16 cellular contexts compared by ENCODE assay signal in genomic region chr7:74396993-74397392, GRCh38. TPM values are rescaled to one million over a fixed set of nuclear protein-coding genes. Genes with fewer than 3 reads are reported as not detected.
DNase-seq lines count a peak whose midpoint lies in the region; ATAC-seq, FAIRE-seq and TF ChIP-seq lines count a peak whose summit lies in the region.
"Had no signal": no experiment of that assay in that cellular context is flagged by ENCODE, and none has a peak within 500 bp of the region (broad histone marks: within the 10 kb centered on the region; RNA-seq: fewer than 3 reads in every experiment).

No MANE protein-coding gene starts in this region.

- H3K79me2 ChIP-seq in K562 (ENCODE audit: control insufficient read depth, insufficient read depth, low read length), result no peaks in the 10 kb centered on the region

- TF ChIP-seq POLR2A in K562 (conservative IDR thresholded peaks at IDR 0.05) (no peak), sigmoid colon (IDR thresholded peaks at IDR 0.05) (no peak)

- peak; percentile 1 for DNase-seq in RPMI8226
- DNase-seq in K562 (ENCODE audit: extremely low read depth in 1 of 4, low spot score in 3 of 4), result peak in 1 of 4 experiments; percentile 11
- peak; percentile 46 for DNase-seq in islet precursor cell
- peak; percentile 56 for DNase-seq in sigmoid colon
- no peak for DNase-seq in naive thymus-derived CD4-positive, alpha-beta T cell
- DNase-seq in GF-D8 (lab: John Stamatoyannopoulos, UW), result no peak
- no peak for DNase-seq in medulla oblongata (ENCODE audit: extremely low spot score)
- DNase-seq: Calu3; CD8-positive, alpha-beta T cell; DMS79 treated with DMSO at 0.1 percent for 48 hours; HCEC 1CT had no signal

- no peak for TF ChIP-seq RAD21 in K562 (CRISPR knock-in tag; conservative IDR thresholded peaks at IDR 0.05 in 1 of 2, IDR thresholded peaks at IDR 0.05 in 1 of 2)

- POLR2A ChIA-PET in K562 (lab: Yijun Ruan, JAX), result interaction anchor here (0.6 to 1.2 kb wide), 2 partner anchors 10 to 221 kb away, joined by 3 read pairs; no protein-coding TSS in a partner anchor
- POLR2A ChIA-PET in naive thymus-derived CD4-positive, alpha-beta T cell (lab: Charles Lee), result no interaction called here

- H3K4me2 ChIP-seq in K562 (ENCODE audit: insufficient read depth, low read length), result no peak overlapping the region
- H3K4me2 ChIP-seq: BLaER1 treated with 17β-estradiol and CSF1 and Interleukin-3, amounts not matched to agents 10 nM and 100 nM; GM23338 had no signal

- no peaks in the 10 kb centered on the region; the same call in 1 of the 2 replicates for H4K20me1 ChIP-seq in K562 (replicated peaks; ENCODE audit: control insufficient read depth, insufficient read depth, low read length)

- peaks cover 0 to 2% (median 0%) of the 10 kb centered on the region in 7 donors for H3K4me1 Mint-ChIP-seq in naive thymus-derived CD4-positive, alpha-beta T cell
- H3K4me1 Mint-ChIP-seq: B cell had no signal

- H3K36me3 Mint-ChIP-seq in naive thymus-derived CD4-positive, alpha-beta T cell, result peaks cover 0 to 3% (median 0%) of the 10 kb centered on the region in 5 donors
- H3K36me3 Mint-ChIP-seq: CD8-positive, alpha-beta T cell had no signal

- H3K27me3 ChIP-seq in K562 (ENCODE audit: control insufficient read depth in 2 of 2, insufficient read depth in 2 of 2, low read length in 2 of 2), result no peaks in the 10 kb centered on the region
- H3K27me3 ChIP-seq in sigmoid colon, result no peaks in the 10 kb centered on the region
- no peaks in the 10 kb centered on the region for H3K27me3 ChIP-seq in naive thymus-derived CD4-positive, alpha-beta T cell (ENCODE audit: control insufficient read depth in 2 of 2, insufficient read depth in 2 of 2, low read length in 2 of 2)
- H3K27me3 ChIP-seq: BLaER1 treated with 17β-estradiol and CSF1 and Interleukin-3, amounts not matched to agents 10 nM and 100 nM had no signal

- H3K4me3 Mint-ChIP-seq in naive thymus-derived CD4-positive, alpha-beta T cell, result no peak overlapping the region
- H3K4me3 Mint-ChIP-seq: B cell; CD8-positive, alpha-beta T cell; GM23338 had no signal

- TF ChIP-seq CTCF in K562 (IDR thresholded peaks at IDR 0.05 in 2 of 3, conservative IDR thresholded peaks at IDR 0.05 in 1 of 3; ENCODE audit: insufficient read depth in 2 of 3, low read depth in 1 of 3, low read length in 3 of 3) (no peak), sigmoid colon (IDR thresholded peaks at IDR 0.05) (no peak)

- peak overlapping the region in 1 of 2 experiments; percentile 65; a peak in 1 of 4 replicates for H3K9ac ChIP-seq in K562 (ENCODE audit: insufficient read depth in 1 of 2, low read depth in 2 of 2, low read length in 2 of 2)
- H3K9ac ChIP-seq: BLaER1 treated with 17β-estradiol and CSF1 and Interleukin-3, amounts not matched to agents 10 nM and 100 nM had no signal

- no peaks in the 10 kb centered on the region for H3K27me3 Mint-ChIP-seq in naive thymus-derived CD4-positive, alpha-beta T cell
- H3K27me3 Mint-ChIP-seq: B cell had no signal

- H3K4me3 ChIP-seq in K562 (no peak overlapping the region), sigmoid colon (no peak overlapping the region)
- no peak overlapping the region for H3K4me3 ChIP-seq in naive thymus-derived CD4-positive, alpha-beta T cell (ENCODE audit: low read length)
- H3K4me3 ChIP-seq: BLaER1 treated with 17β-estradiol and CSF1 and Interleukin-3, amounts not matched to agents 10 nM and 100 nM; GM23338 had no signal

- 28% methylated on average over 9 of the region's 11 CpGs for WGBS in K562 (ENCODE audit: insufficient coverage, low coverage, missing lambda C conversion rate)
- WGBS in sigmoid colon, 2 donors, result 95 to 96% methylated on average over 11 of the region's 11 CpGs

- CTCF ChIA-PET in K562 (lab: Yijun Ruan, JAX; ENCODE audit: low intra/inter-chr PET ratio), result no interaction called here
- CTCF ChIA-PET in naive thymus-derived CD4-positive, alpha-beta T cell (lab: Charles Lee), result no interaction called here

- H3K27ac Mint-ChIP-seq in naive thymus-derived CD4-positive, alpha-beta T cell, result no peak overlapping the region
- H3K27ac Mint-ChIP-seq: B cell; CD8-positive, alpha-beta T cell; GM23338 had no signal

- BruUV-seq in K562 (replicated peaks; lab: Mats Ljungman, UMichigan), result no TSS peak

- no peak for ATAC-seq in K562
- ATAC-seq in naive thymus-derived CD4-positive, alpha-beta T cell, result no peak
- ATAC-seq: CD8-positive, alpha-beta T cell; GM23338 had no signal

- no peak for FAIRE-seq in K562 (lab: Jason Lieb, UNC)
- FAIRE-seq: GM12891, H54 had no signal

- in situ Hi-C loops in K562 (cut with MboI), result no loop called here

- H3K27ac ChIP-seq in K562 (ENCODE audit: extremely low read depth, low read depth, low read length), result no peak overlapping the region
- no peak overlapping the region for H3K27ac ChIP-seq in sigmoid colon
- no peak overlapping the region for H3K27ac ChIP-seq in naive thymus-derived CD4-positive, alpha-beta T cell (ENCODE audit: low read depth, low read length)
- H3K27ac ChIP-seq: BLaER1 treated with 17β-estradiol and CSF1 and Interleukin-3, amounts not matched to agents 10 nM and 100 nM had no signal

- H3K9me1 ChIP-seq in K562 (ENCODE audit: control insufficient read depth, insufficient read depth, low read length), result no peaks in the 10 kb centered on the region

- intact Hi-C loops in K562 (cut with micrococcal nuclease) (no loop called here), sigmoid colon (cut with DNase I) (no loop called here)
- intact Hi-C loops in naive thymus-derived CD4-positive, alpha-beta T cell (cut with micrococcal nuclease), result no loop called here

- H3K9me3 Mint-ChIP-seq in naive thymus-derived CD4-positive, alpha-beta T cell, result no peaks in the 10 kb centered on the region
- H3K9me3 Mint-ChIP-seq: CD8-positive, alpha-beta T cell; GM23338 had no signal

- H2AFZ ChIP-seq in K562 (ENCODE audit: low read depth, low read length), result no peak overlapping the region
- H2AFZ ChIP-seq: GM23338 had no signal

- H3K9me3 ChIP-seq in K562 (replicated peaks; ENCODE audit: control insufficient read depth, insufficient read depth, low read depth, low read length), result no peaks in the 10 kb centered on the region
- H3K9me3 ChIP-seq in sigmoid colon, result no peaks in the 10 kb centered on the region
- H3K9me3 ChIP-seq in naive thymus-derived CD4-positive, alpha-beta T cell (ENCODE audit: control insufficient read depth in 2 of 3, low read length in 3 of 3), result no peaks in the 10 kb centered on the region

- TF ChIP-seq EP300 in K562 (IDR thresholded peaks at IDR 0.05; ENCODE audit: low read length) (no peak), sigmoid colon (IDR thresholded peaks at IDR 0.05) (no peak)

- H3K36me3 ChIP-seq in K562 (ENCODE audit: control insufficient read depth, insufficient read depth, low read length), result no peaks in the 10 kb centered on the region
- peaks cover 0 to 56% (median 12%) of the 10 kb centered on the region in 4 donors for H3K36me3 ChIP-seq in sigmoid colon
- H3K36me3 ChIP-seq in naive thymus-derived CD4-positive, alpha-beta T cell (ENCODE audit: control insufficient read depth in 2 of 3, insufficient read depth in 3 of 3, low read length in 3 of 3), result no peaks in the 10 kb centered on the region

- H3K4me1 ChIP-seq in K562 (replicated peaks in 1 of 2; ENCODE audit: control insufficient read depth in 2 of 2, insufficient read depth in 2 of 2, low read length in 2 of 2) (peaks cover 2 to 7% of the 10 kb centered on the region in 2 experiments; a peak in 3 of 5 replicates), sigmoid colon (peaks cover 0 to 15% (median 10%) of the 10 kb centered on the region in 4 donors)
- H3K4me1 ChIP-seq in naive thymus-derived CD4-positive, alpha-beta T cell (ENCODE audit: control insufficient read depth in 2 of 2, insufficient read depth in 2 of 2, low read length in 2 of 2), result no peaks in the 10 kb centered on the region

TF ChIP-seq in K562, 482 proteins besides CTCF, POLR2A, EP300 and RAD21:
- TF ChIP-seq KDM1A (IDR thresholded peaks at IDR 0.05) (no peak), C11orf30 (IDR thresholded peaks at IDR 0.05; ENCODE audit: low read depth) (0 out of 2 replicates have a peak, but pooled peaks have one; percentile 8)

RNA-seq across cellular contexts. Expression of gene GTF2IRD1, which starts 56.7 kb away (rescaled TPM):
- 23.2 and 65.0 TPM in 2 replicates for total RNA-seq in K562 (2011; cell fraction: chromatin; rRNA removed; ENCODE audit: low replicate concordance)
- 30.5 and 35.3 TPM in 2 replicates for total RNA-seq in K562 (2011; cell fraction: nucleolus; rRNA removed)
- 22.2 and 23.5 TPM in 2 replicates for total RNA-seq in K562 (2011; cell fraction: nucleoplasm; rRNA removed)
- total RNA-seq in K562 (2014; rRNA removed) (9.2 and 12.4 TPM in 2 replicates), K562 (2014; rRNA removed; fragmentation: Illumina TruSeq; extraction: Trizol) (10.8 and 14.0 TPM in 2 replicates), K562 (2015; rRNA removed; fragmentation: Illumina TruSeq; extraction: Trizol) (13.4 and 15.1 TPM in 2 replicates), K562 (2021) (30.2 and 32.1 TPM in 2 replicates), sigmoid colon (10 to 100 TPM; 15.0 to 24.2 (median 17.9) TPM)
- polyA plus RNA-seq in K562 (2011; rRNA removed) (12.8 and 17.6 TPM in 2 replicates), K562 (2014; fragmentation: Illumina TruSeq; extraction: Trizol) (23.8 and 24.5 TPM in 2 replicates), K562 (2014; fragmentation: Nextera tagmentation; extraction: Ambion mirVana) (1 to 10 TPM; 9.1 to 10.0 TPM), K562 (2014; rRNA removed) (17.0 and 20.8 TPM in 2 replicates), sigmoid colon (10 to 100 TPM in 1 of 3 donors, 1 to 10 TPM in 2; 1.8 to 13.6 (median 3.5) TPM)
- polyA plus RNA-seq in K562 (2011; cell fraction: cytosol; rRNA removed), result 9.3 and 13.0 TPM in 2 replicates
- 15.6 and 24.1 TPM in 2 replicates for polyA plus RNA-seq in K562 (2011; cell fraction: nucleus; rRNA removed)
- polyA plus RNA-seq in K562 (2012), result 19.1 and 31.6 TPM in 2 replicates
- polyA minus RNA-seq in K562 (2011; rRNA and poly(A)+ RNA removed), result 9.2 and 9.7 TPM in 2 replicates
- polyA minus RNA-seq in K562 (2011; cell fraction: cytosol; rRNA and poly(A)+ RNA removed), result 21.2 and 21.5 TPM in 2 replicates
- 11.3 and 12.9 TPM in 2 replicates for polyA minus RNA-seq in K562 (2011; cell fraction: nucleus; rRNA and poly(A)+ RNA removed)
- 1 to 10 TPM in 2 of 5 experiments, under 1 TPM in 3; 0.82 to 5.6 (median 0.93) TPM for total RNA-seq in naive thymus-derived CD4-positive, alpha-beta T cell
- under 1 TPM in 1 of 2 donors, not detected in 1; 0.07 TPM for polyA plus RNA-seq in naive thymus-derived CD4-positive, alpha-beta T cell

Comparison
In these comparisons a context has a peak if more than half of its experiments do, and no peak if none do; other contexts are left out.
1. DNase-seq: peak in RPMI8226 (single experiment), islet precursor cell (single experiment) and sigmoid colon (single experiment); none in naive thymus-derived CD4-positive, alpha-beta T cell (0 of 9), GF-D8 (single experiment) and medulla oblongata (single experiment).